In the genomic region with DNA sequence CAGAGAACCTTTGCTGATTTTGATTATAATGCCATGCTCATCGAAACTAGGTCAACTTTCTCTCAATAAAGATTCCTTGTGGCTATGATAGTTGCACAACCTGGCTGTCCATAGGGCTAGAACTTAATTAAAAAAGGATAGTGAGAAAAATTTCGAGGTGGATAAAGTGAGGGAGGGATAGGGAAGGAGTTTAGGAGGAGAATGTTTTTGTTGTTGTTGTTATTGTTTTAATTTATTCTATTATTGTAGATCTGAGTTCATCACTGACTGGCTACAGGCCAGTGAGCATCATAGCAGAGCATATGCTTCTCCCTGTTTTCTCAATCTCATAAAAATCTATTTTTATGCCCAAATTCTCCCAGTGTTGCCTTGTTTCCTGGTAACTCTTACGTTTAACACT, we compare ENCODE assay signal across 3 cellular contexts.
"Had no signal": no experiment of that assay in that cellular context is flagged by ENCODE, and none has a peak within 500 bp of the region (broad histone marks: within the 10 kb centered on the region; RNA-seq: fewer than 3 reads in every experiment).

No MANE protein-coding gene starts in this region.

- H3K4me3 ChIP-seq: GM12878 had no signal

- DNase-seq: GDM1, GF-D8 had no signal
